In genomic region chr9:126514037-126514821, GRCh38 we compare ENCODE assay signal across 8 cellular contexts.
DNase-seq lines count a peak whose midpoint lies in the region; ATAC-seq, FAIRE-seq and TF ChIP-seq lines count a peak whose summit lies in the region.

No MANE protein-coding gene starts in this region.

- H3K4me1 ChIP-seq in neuronal stem cell (ENCODE audit: control insufficient read depth in 2 of 2, insufficient read depth in 1 of 2, low read depth in 1 of 2, low read length in 2 of 2) (peaks cover 18 to 21% of the 10 kb centered on the region in 2 donors), transverse colon (peaks cover 4 to 25% (median 14%) of the 10 kb centered on the region in 4 donors)

- H3K79me1 ChIP-seq in neuronal stem cell (ENCODE audit: low read depth, low read length): no peaks in the 10 kb centered on the region

- H3K36me3 ChIP-seq in neuronal stem cell (replicated peaks in 1 of 2; ENCODE audit: control insufficient read depth in 2 of 2, insufficient read depth in 2 of 2, low read length in 2 of 2) (no peaks in the 10 kb centered on the region), transverse colon (no peaks in the 10 kb centered on the region)

- no peak for TF ChIP-seq EP300 in transverse colon (IDR thresholded peaks at IDR 0.05; ENCODE audit: low read depth)

- TF ChIP-seq POLR2A in GM12891 (IDR thresholded peaks at IDR 0.05; ENCODE audit: low read depth, low read length): no peak
- no peak for TF ChIP-seq POLR2A in transverse colon (IDR thresholded peaks at IDR 0.05)

- FAIRE-seq in GM12891 (lab: Jason Lieb, UNC): no peak

- H3K27ac ChIP-seq in neuronal stem cell (replicated peaks; ENCODE audit: low read length) (no peak overlapping the region), transverse colon (no peak overlapping the region)

- in situ Hi-C loops in transverse colon (cut with MboI; ENCODE audit: low pct_ligation_motif_present in 1 of 4, low pct_unique_long_range_greater_than_20kb in 1 of 4, low sequenced_read_pairs in 3 of 4): no loop called here

- H3K18ac ChIP-seq in neuronal stem cell (ENCODE audit: low read length): peak overlapping the region; percentile 88

- peak overlapping the region; percentile 51 for H3K4me2 ChIP-seq in neuronal stem cell (ENCODE audit: insufficient read depth, low read length, poor library complexity, severe bottlenecking)

- WGBS in neuronal stem cell (ENCODE audit: extremely low coverage in 2 of 2, insufficient read length in 2 of 2, insufficient replicate concordance in 1 of 2), 2 donors: no CpG with 5 or more reads among the region's 63 CpGs
- WGBS in transverse colon (ENCODE audit: low coverage in 1 of 2), 2 donors: 14% methylated on average over 57 of the region's 63 CpGs; no CpG with 5 or more reads in 1 of the 2 donors

- H3K9me3 ChIP-seq in neuronal stem cell (replicated peaks in 1 of 2; ENCODE audit: control insufficient read depth in 2 of 2, insufficient read depth in 1 of 2, low read depth in 1 of 2, low read length in 2 of 2): no peaks in the 10 kb centered on the region
- H3K9me3 ChIP-seq in transverse colon: no peaks in the 10 kb centered on the region

- DNase-seq in GM12891 (ENCODE audit: insufficient read length, low spot score) (peak; percentile 52), NCI-H345 treated with DMSO at 0.1 percent for 48 hours (lab: John Stamatoyannopoulos, UW; ENCODE audit: unreplicated experiment) (peak; percentile 37), fibroblast of the conjunctiva (ENCODE audit: low read depth) (peak; percentile 29), neuronal stem cell (ENCODE audit: low spot score) (peak; percentile 69), transverse colon (peak; percentile 59)
- DNase-seq in activated T-cell treated with anti-CD3 and anti-CD28 coated beads, Interleukin-2, amount 50 U/mL, for 48 hours: peak; percentile 76 to 83

- peak in 2 of 5 experiments; percentile 32 to 45 for TF ChIP-seq CTCF in transverse colon (IDR thresholded peaks at IDR 0.05)

- intact Hi-C loops in transverse colon (cut with DNase I; ENCODE audit: low total_unique reads): no loop called here

- peak overlapping the region; percentile 29 for H4K8ac ChIP-seq in neuronal stem cell (ENCODE audit: low read depth, low read length)

- peak overlapping the region; percentile 45 for H2BK5ac ChIP-seq in neuronal stem cell (ENCODE audit: low read length)

- H2AFZ ChIP-seq in neuronal stem cell (ENCODE audit: low read length): peak overlapping the region; percentile 85

- no peak overlapping the region for H4K91ac ChIP-seq in neuronal stem cell (ENCODE audit: low read depth, low read length, poor library complexity)

- no peak overlapping the region for H3K9ac ChIP-seq in neuronal stem cell (ENCODE audit: low read depth, low read length, poor library complexity)

- H3K23ac ChIP-seq in neuronal stem cell (ENCODE audit: low read depth, low read length, poor library complexity): no peak overlapping the region

- H3K14ac ChIP-seq in neuronal stem cell (ENCODE audit: low read length): no peak overlapping the region

- H2BK12ac ChIP-seq in neuronal stem cell (ENCODE audit: low read length): no peak overlapping the region

- peak overlapping the region; percentile 22 for H2AK5ac ChIP-seq in neuronal stem cell (ENCODE audit: low read depth, low read length)

- H3K4me3 ChIP-seq in neuronal stem cell (ENCODE audit: low read length in 2 of 2): no peak overlapping the region
- H3K4me3 ChIP-seq in transverse colon: peak overlapping the region in 1 of 4 donors; percentile 17

- H3K27me3 ChIP-seq in neuronal stem cell (ENCODE audit: control insufficient read depth in 3 of 3, insufficient read depth in 3 of 3, low read depth in 1 of 3, low read length in 3 of 3): peaks cover 0 to 45% (median 4%) of the 10 kb centered on the region in 3 experiments
- peaks cover 96% of the 10 kb centered on the region for H3K27me3 ChIP-seq in transverse colon

- no peak overlapping the region for H3K4ac ChIP-seq in neuronal stem cell (ENCODE audit: low read length)

- H2BK15ac ChIP-seq in neuronal stem cell (ENCODE audit: low read length): peak overlapping the region; percentile 33

- peak overlapping the region; percentile 19 for H2BK120ac ChIP-seq in neuronal stem cell (ENCODE audit: low read depth, low read length)

- ATAC-seq in GM18867 (IDR thresholded peaks at IDR 0.05; ENCODE audit: unreplicated experiment): no peak
- no peak for ATAC-seq in HG03196 (IDR thresholded peaks at IDR 0.05; ENCODE audit: unreplicated experiment)

TF ChIP-seq in GM12891, 5 proteins besides CTCF, POLR2A, EP300 and RAD21:
- no peak for TF ChIP-seq SPI1 (IDR thresholded peaks at IDR 0.05; ENCODE audit: low read depth, low read length)
- no peak for TF ChIP-seq TAF1 (IDR thresholded peaks at IDR 0.05; ENCODE audit: low read depth, low read length)
- no peak for TF ChIP-seq POU2F2 (IDR thresholded peaks at IDR 0.05; ENCODE audit: low read depth, low read length)
- no peak for TF ChIP-seq POLR2AphosphoS5 (IDR thresholded peaks at IDR 0.05; ENCODE audit: low read depth, low read length)
- TF ChIP-seq PAX5 (IDR thresholded peaks at IDR 0.05; ENCODE audit: insufficient read depth, low read length, severe bottlenecking): no peak

Comparison
In these comparisons a context has a peak if more than half of its experiments do, and no peak if none do; other contexts are left out.
1. DNase-seq: peak in every context shown above with its lines; median percentile 80 in activated T-cell treated with anti-CD3 and anti-CD28 coated beads, Interleukin-2, amount 50 U/mL, for 48 hours; 69 in neuronal stem cell; 59 in transverse colon; 52 in GM12891; 37 in NCI-H345 treated with DMSO at 0.1 percent for 48 hours; 29 in fibroblast of the conjunctiva.